11 cellular contexts compared by ENCODE assay signal in genomic region chr5:156835905-156836304, GRCh38. TPM values are rescaled to one million over a fixed set of nuclear protein-coding genes. Genes with fewer than 3 reads are reported as not detected.
DNase-seq lines count a peak whose midpoint lies in the region; ATAC-seq and TF ChIP-seq lines count a peak whose summit lies in the region.
"Had no signal": no experiment of that assay in that cellular context is flagged by ENCODE, and none has a peak within 500 bp of the region (broad histone marks: within the 10 kb centered on the region; RNA-seq: fewer than 3 reads in every experiment).

No MANE protein-coding gene starts in this region.

- TF ChIP-seq EP300 in stomach (IDR thresholded peaks at IDR 0.05), result no peak

- intact Hi-C loops in stomach (cut with DNase I; ENCODE audit: low total_unique reads), result no loop called here

- H3K36me3 Mint-ChIP-seq in glutamatergic neuron (ENCODE audit: unreplicated experiment) (no peaks in the 10 kb centered on the region), T-helper 17 cell (ENCODE audit: low read depth) (no peaks in the 10 kb centered on the region)

- no peak overlapping the region for H3K27ac ChIP-seq in stomach
- H3K27ac ChIP-seq: HL-60, sigmoid colon had no signal

- H3K4me1 ChIP-seq in stomach, result no peaks in the 10 kb centered on the region
- H3K4me1 ChIP-seq: sigmoid colon had no signal

- peak; percentile 31 for TF ChIP-seq CTCF in glutamatergic neuron (IDR thresholded peaks at IDR 0.05; ENCODE audit: partially characterized antibody, unreplicated experiment)
- no peak for TF ChIP-seq CTCF in stomach (IDR thresholded peaks at IDR 0.05)

- H3K27ac Mint-ChIP-seq in glutamatergic neuron (ENCODE audit: unreplicated experiment) (no peak overlapping the region), T-helper 17 cell (no peak overlapping the region)

- H3K27me3 ChIP-seq in stomach, result no peaks in the 10 kb centered on the region
- H3K27me3 ChIP-seq: sigmoid colon had no signal

- H3K9me3 Mint-ChIP-seq in glutamatergic neuron (ENCODE audit: unreplicated experiment), result peaks cover 1% of the 10 kb centered on the region

- no peaks in the 10 kb centered on the region for H3K36me3 ChIP-seq in stomach
- H3K36me3 ChIP-seq: sigmoid colon had no signal

- H3K9me3 ChIP-seq in stomach (no peaks in the 10 kb centered on the region), T-helper 17 cell (ENCODE audit: control insufficient read depth, low read length, poor library complexity, severe bottlenecking) (no peaks in the 10 kb centered on the region)
- H3K9me3 ChIP-seq: sigmoid colon had no signal

- H3K4me3 ChIP-seq in stomach, result no peak overlapping the region
- H3K4me3 ChIP-seq: sigmoid colon had no signal

- ATAC-seq in GM18870 (IDR thresholded peaks at IDR 0.05; ENCODE audit: unreplicated experiment), result peak; percentile 57
- peak; percentile 54 for ATAC-seq in HG03521 (IDR thresholded peaks at IDR 0.05; ENCODE audit: unreplicated experiment)
- no peak for ATAC-seq in T-helper 17 cell

- no peak for TF ChIP-seq POLR2A in stomach (IDR thresholded peaks at IDR 0.05)

- H3K4me3 Mint-ChIP-seq in glutamatergic neuron (ENCODE audit: unreplicated experiment), result no peak overlapping the region
- no peak overlapping the region for H3K4me3 Mint-ChIP-seq in T-helper 17 cell

- H3K4me1 Mint-ChIP-seq in glutamatergic neuron (ENCODE audit: low read depth, unreplicated experiment), result no peaks in the 10 kb centered on the region
- H3K4me1 Mint-ChIP-seq in T-helper 17 cell, result peaks cover 9% of the 10 kb centered on the region

- WGBS in stomach, 5 donors, result 78 to 87% (median 79%) methylated on average over 3 of the region's 3 CpGs

- H3K27me3 Mint-ChIP-seq in glutamatergic neuron (ENCODE audit: unreplicated experiment) (no peaks in the 10 kb centered on the region), T-helper 17 cell (peaks cover 28% of the 10 kb centered on the region)

- DNase-seq in DMS53 (lab: John Stamatoyannopoulos, UW) (peak; percentile 56), glutamatergic neuron (no peak), stomach (no peak), NCI-H774 (lab: John Stamatoyannopoulos, UW) (no peak), T-helper 17 cell (no peak)
- no peak for DNase-seq in stimulated activated CD4-positive, alpha-beta T cell treated with anti-CD3 and anti-CD28 coated beads, Interleukin-4, amount 100 ng/mL, for 24 hours
- DNase-seq: caudate nucleus, sigmoid colon had no signal

RNA-seq across cellular contexts. Expression of gene PPP1R2B, which starts 14.2 kb away (rescaled TPM):
- not detected for total RNA-seq in glutamatergic neuron (ENCODE audit: unreplicated experiment)
- total RNA-seq in stomach, result not detected
- polyA plus RNA-seq in stomach, result not detected
- under 1 TPM; 0.42 to 0.50 TPM for total RNA-seq in T-helper 17 cell
- total RNA-seq: sigmoid colon had no signal
